ENCODE assay signal across 1 cellular context in genomic region chr17:4949321-4950074, GRCh38.
A peak's percentile ranks its signal among the peaks of the same experiment; 100 is the strongest.
TF ChIP-seq lines count a peak whose summit lies in the region.

No MANE protein-coding gene starts in this region.

TF ChIP-seq in K562, 482 proteins besides CTCF, POLR2A, EP300 and RAD21 (continued from another document):
- TF ChIP-seq ZNF740 (CRISPR knock-in tag; IDR thresholded peaks at IDR 0.05): no peak
- TF ChIP-seq ZNF740 (tag; IDR thresholded peaks at IDR 0.05): no peak
- TF ChIP-seq KHSRP (IDR thresholded peaks at IDR 0.05): no peak
- TF ChIP-seq E2F6 (IDR thresholded peaks at IDR 0.05; ENCODE audit: borderline replicate concordance in 1 of 2, extremely low read depth in 1 of 2, insufficient read depth in 1 of 2, insufficient read length in 1 of 2, low read depth in 1 of 2, low read length in 1 of 2, poor library complexity in 1 of 2, severe bottlenecking in 1 of 2): peak; percentile 90 to 95
- TF ChIP-seq CBX5 (IDR thresholded peaks at IDR 0.05; ENCODE audit: borderline replicate concordance, low read depth): no peak
- TF ChIP-seq DMBX1 (CRISPR knock-in tag; IDR thresholded peaks at IDR 0.05; ENCODE audit: borderline replicate concordance): no peak; the same call in 1 of the 2 replicates
- no peak for TF ChIP-seq MAFG (tag; conservative IDR thresholded peaks at IDR 0.05)
- 0 out of 2 replicates have a peak, but pooled peaks have one; percentile 62 for TF ChIP-seq NR2C2 (CRISPR knock-in tag; IDR thresholded peaks at IDR 0.05)
- peak; percentile 88 for TF ChIP-seq NR2C2 (tag; IDR thresholded peaks at IDR 0.05)
- TF ChIP-seq, protein P1, sequence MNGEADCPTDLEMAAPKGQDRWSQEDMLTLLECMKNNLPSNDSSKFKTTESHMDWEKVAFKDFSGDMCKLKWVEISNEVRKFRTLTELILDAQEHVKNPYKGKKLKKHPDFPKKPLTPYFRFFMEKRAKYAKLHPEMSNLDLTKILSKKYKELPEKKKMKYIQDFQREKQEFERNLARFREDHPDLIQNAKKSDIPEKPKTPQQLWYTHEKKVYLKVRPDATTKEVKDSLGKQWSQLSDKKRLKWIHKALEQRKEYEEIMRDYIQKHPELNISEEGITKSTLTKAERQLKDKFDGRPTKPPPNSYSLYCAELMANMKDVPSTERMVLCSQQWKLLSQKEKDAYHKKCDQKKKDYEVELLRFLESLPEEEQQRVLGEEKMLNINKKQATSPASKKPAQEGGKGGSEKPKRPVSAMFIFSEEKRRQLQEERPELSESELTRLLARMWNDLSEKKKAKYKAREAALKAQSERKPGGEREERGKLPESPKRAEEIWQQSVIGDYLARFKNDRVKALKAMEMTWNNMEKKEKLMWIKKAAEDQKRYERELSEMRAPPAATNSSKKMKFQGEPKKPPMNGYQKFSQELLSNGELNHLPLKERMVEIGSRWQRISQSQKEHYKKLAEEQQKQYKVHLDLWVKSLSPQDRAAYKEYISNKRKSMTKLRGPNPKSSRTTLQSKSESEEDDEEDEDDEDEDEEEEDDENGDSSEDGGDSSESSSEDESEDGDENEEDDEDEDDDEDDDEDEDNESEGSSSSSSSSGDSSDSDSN (IDR thresholded peaks at IDR 0.05; ENCODE audit: borderline replicate concordance in 1 of 2, low read depth in 2 of 2, low read length in 2 of 2): no peak; a peak in 1 of 4 replicates
- no peak for TF ChIP-seq ASH1L (IDR thresholded peaks at IDR 0.05; ENCODE audit: borderline replicate concordance, low read depth, partially characterized antibody)
- no peak for TF ChIP-seq FIP1L1 (IDR thresholded peaks at IDR 0.05; ENCODE audit: low read depth, low read length, poor library complexity, severe bottlenecking)
- TF ChIP-seq SMARCC2 (IDR thresholded peaks at IDR 0.05; ENCODE audit: low read depth): no peak
- 0 out of 2 replicates have a peak, but pooled peaks have one; percentile 8 for TF ChIP-seq ZNF583 (CRISPR knock-in tag; IDR thresholded peaks at IDR 0.05)
- peak; percentile 70; the same call in 1 of the 2 replicates for TF ChIP-seq ZNF589 (CRISPR knock-in tag; IDR thresholded peaks at IDR 0.05; ENCODE audit: low read depth)
- no peak for TF ChIP-seq KAT8 (IDR thresholded peaks at IDR 0.05; ENCODE audit: low read depth)
- TF ChIP-seq, protein P2, sequence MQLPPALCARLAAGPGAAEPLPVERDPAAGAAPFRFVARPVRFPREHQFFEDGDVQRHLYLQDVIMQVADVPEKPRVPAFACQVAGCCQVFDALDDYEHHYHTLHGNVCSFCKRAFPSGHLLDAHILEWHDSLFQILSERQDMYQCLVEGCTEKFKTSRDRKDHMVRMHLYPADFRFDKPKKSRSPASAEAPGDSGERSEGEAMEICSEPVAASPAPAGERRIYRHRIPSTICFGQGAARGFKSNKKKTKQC (CRISPR knock-in tag; IDR thresholded peaks at IDR 0.05): 0 out of 2 replicates have a peak, but pooled peaks have one; percentile 31
- TF ChIP-seq XRCC5 (IDR thresholded peaks at IDR 0.05; ENCODE audit: low read depth, low read length): no peak
- no peak for TF ChIP-seq TRIM28 (IDR thresholded peaks at IDR 0.05)
- TF ChIP-seq, protein P3, sequence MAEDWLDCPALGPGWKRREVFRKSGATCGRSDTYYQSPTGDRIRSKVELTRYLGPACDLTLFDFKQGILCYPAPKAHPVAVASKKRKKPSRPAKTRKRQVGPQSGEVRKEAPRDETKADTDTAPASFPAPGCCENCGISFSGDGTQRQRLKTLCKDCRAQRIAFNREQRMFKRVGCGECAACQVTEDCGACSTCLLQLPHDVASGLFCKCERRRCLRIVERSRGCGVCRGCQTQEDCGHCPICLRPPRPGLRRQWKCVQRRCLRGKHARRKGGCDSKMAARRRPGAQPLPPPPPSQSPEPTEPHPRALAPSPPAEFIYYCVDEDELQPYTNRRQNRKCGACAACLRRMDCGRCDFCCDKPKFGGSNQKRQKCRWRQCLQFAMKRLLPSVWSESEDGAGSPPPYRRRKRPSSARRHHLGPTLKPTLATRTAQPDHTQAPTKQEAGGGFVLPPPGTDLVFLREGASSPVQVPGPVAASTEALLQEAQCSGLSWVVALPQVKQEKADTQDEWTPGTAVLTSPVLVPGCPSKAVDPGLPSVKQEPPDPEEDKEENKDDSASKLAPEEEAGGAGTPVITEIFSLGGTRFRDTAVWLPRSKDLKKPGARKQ (CRISPR knock-in tag; IDR thresholded peaks at IDR 0.05): no peak
- peak in 1 of 2 experiments; percentile 5; a peak in 1 of 4 replicates for TF ChIP-seq SIN3A (IDR thresholded peaks at IDR 0.05; ENCODE audit: borderline replicate concordance in 2 of 2, control insufficient read depth in 1 of 2, low read depth in 2 of 2, low read length in 2 of 2)
- TF ChIP-seq, protein P4, sequence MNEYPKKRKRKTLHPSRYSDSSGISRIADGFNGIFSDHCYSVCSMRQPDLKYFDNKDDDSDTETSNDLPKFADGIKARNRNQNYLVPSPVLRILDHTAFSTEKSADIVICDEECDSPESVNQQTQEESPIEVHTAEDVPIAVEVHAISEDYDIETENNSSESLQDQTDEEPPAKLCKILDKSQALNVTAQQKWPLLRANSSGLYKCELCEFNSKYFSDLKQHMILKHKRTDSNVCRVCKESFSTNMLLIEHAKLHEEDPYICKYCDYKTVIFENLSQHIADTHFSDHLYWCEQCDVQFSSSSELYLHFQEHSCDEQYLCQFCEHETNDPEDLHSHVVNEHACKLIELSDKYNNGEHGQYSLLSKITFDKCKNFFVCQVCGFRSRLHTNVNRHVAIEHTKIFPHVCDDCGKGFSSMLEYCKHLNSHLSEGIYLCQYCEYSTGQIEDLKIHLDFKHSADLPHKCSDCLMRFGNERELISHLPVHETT (CRISPR knock-in tag; conservative IDR thresholded peaks at IDR 0.05 in 1 of 2, IDR thresholded peaks at IDR 0.05 in 1 of 2): peak in 1 of 2 experiments; percentile 91; a peak in 2 of 4 replicates
- TF ChIP-seq FOXK2 (conservative IDR thresholded peaks at IDR 0.05 in 1 of 2, IDR thresholded peaks at IDR 0.05 in 1 of 2; ENCODE audit: low read depth in 2 of 2): no peak
- no peak; the same call in 1 of the 2 replicates for TF ChIP-seq MED1 (CRISPR knock-in tag; IDR thresholded peaks at IDR 0.05; ENCODE audit: borderline replicate concordance)
- no peak for TF ChIP-seq CBX2 (IDR thresholded peaks at IDR 0.05; ENCODE audit: insufficient read depth, low read length, poor library complexity, severe bottlenecking)
- no peak for TF ChIP-seq CBX8 (IDR thresholded peaks at IDR 0.05; ENCODE audit: borderline replicate concordance, extremely low read depth, low read depth, low read length, poor library complexity, severe bottlenecking)
- TF ChIP-seq RFX1 (IDR thresholded peaks at IDR 0.05): no peak
- TF ChIP-seq NCOA6 (IDR thresholded peaks at IDR 0.05): peak; percentile 89
- TF ChIP-seq ATF2 (CRISPR knock-in tag; IDR thresholded peaks at IDR 0.05): no peak; the same call in 1 of the 2 replicates
- TF ChIP-seq NCOR1 (IDR thresholded peaks at IDR 0.05): peak; percentile 54
- peak; percentile 64 for TF ChIP-seq RBM22 (IDR thresholded peaks at IDR 0.05; ENCODE audit: low read depth, low read length, poor library complexity, severe bottlenecking)
- TF ChIP-seq NFIC (IDR thresholded peaks at IDR 0.05): peak; percentile 56
- TF ChIP-seq SAP30 (IDR thresholded peaks at IDR 0.05; ENCODE audit: borderline replicate concordance, insufficient read depth, low read depth, low read length, poor library complexity, severe bottlenecking): no peak
- no peak for TF ChIP-seq IRF1 (CRISPR knock-in tag; IDR thresholded peaks at IDR 0.05; ENCODE audit: borderline replicate concordance)
- TF ChIP-seq SMAD4 (CRISPR knock-in tag; conservative IDR thresholded peaks at IDR 0.05): peak; percentile 89
